20 cellular contexts compared by ENCODE assay signal in the genomic region with DNA sequence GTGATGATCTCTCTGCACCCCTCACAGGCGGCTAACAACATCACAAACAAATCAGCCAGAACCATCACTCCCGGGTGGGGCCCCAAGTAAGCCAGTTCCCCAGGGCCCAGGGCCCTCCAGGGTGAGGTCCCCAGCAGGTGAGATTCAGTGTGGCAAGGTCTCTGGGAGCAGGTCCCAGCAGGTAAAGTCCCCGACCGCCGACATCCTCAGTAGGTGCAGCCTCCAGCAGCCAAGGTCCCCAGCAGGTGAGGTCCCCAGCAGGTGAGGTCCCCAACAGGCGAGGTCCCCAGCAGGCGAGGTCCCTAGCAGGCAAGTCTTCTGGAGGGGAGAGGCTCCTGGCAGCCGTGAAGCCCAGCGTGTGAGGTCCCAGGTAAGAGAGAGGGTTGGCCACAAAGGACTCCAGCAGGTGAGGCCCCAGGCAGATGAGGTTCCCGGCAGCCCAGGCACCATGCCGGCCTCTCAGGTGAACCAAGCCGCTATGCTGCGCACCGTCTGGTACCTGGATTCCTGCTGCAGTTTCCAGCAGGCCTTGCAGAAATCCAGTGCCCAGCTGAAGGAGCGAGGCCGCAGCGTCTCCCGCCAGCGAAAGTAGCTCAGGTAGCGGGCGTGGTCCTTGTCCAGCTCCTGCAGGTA. TPM values are rescaled to one million over a fixed set of nuclear protein-coding genes. Genes with fewer than 3 reads are reported as not detected.
A peak's percentile ranks its signal among the peaks of the same experiment; 100 is the strongest.
DNase-seq lines count a peak whose midpoint lies in the region; TF ChIP-seq lines count a peak whose summit lies in the region.
"Had no signal": no experiment of that assay in that cellular context is flagged by ENCODE, and none has a peak within 500 bp of the region (broad histone marks: within the 10 kb centered on the region; RNA-seq: fewer than 3 reads in every experiment).

No MANE protein-coding gene starts in this region.

- no peak for TF ChIP-seq CTCF in HEK293 (tag by site-specific recombination; IDR thresholded peaks at IDR 0.05)

- H2AK5ac ChIP-seq in neuronal stem cell (ENCODE audit: low read depth, low read length) (peak overlapping the region; percentile 21), mesendoderm (ENCODE audit: low read length) (no peak overlapping the region)

- H2BK5ac ChIP-seq in neuronal stem cell (ENCODE audit: low read length) (no peak overlapping the region), mesendoderm (ENCODE audit: low read length) (no peak overlapping the region)

- H4K8ac ChIP-seq in neuronal stem cell (ENCODE audit: low read depth, low read length) (no peak overlapping the region), mesendoderm (ENCODE audit: low read depth, low read length) (no peak overlapping the region)

- CTCF ChIA-PET in HEK293 (lab: Yijun Ruan, JAX), result no interaction called here

- H3K79me2 ChIP-seq in mesendoderm (ENCODE audit: control insufficient read depth, insufficient read depth, low read length), result no peaks in the 10 kb centered on the region

- no peak overlapping the region for H4K91ac ChIP-seq in neuronal stem cell (ENCODE audit: low read depth, low read length, poor library complexity)

- no peak overlapping the region for H2AFZ ChIP-seq in neuronal stem cell (ENCODE audit: low read length)
- H2AFZ ChIP-seq: GM23248 had no signal

- H2BK15ac ChIP-seq in neuronal stem cell (ENCODE audit: low read length) (no peak overlapping the region), mesendoderm (replicated peaks; ENCODE audit: low read depth) (no peak overlapping the region)

- H3K23ac ChIP-seq in neuronal stem cell (ENCODE audit: low read depth, low read length, poor library complexity) (no peak overlapping the region), mesendoderm (ENCODE audit: low read length) (no peak overlapping the region)

- H3K79me1 ChIP-seq in neuronal stem cell (ENCODE audit: low read depth, low read length) (no peaks in the 10 kb centered on the region), mesendoderm (ENCODE audit: low read length) (no peaks in the 10 kb centered on the region)

- H3K9ac ChIP-seq in neuronal stem cell (ENCODE audit: low read depth, low read length, poor library complexity), result peak overlapping the region; percentile 12
- no peak overlapping the region for H3K9ac ChIP-seq in mesendoderm (ENCODE audit: low read length)
- H3K9ac ChIP-seq: GM23248 had no signal

- peaks cover 0 to under 1% (median 0%) of the 10 kb centered on the region in 3 experiments for H3K27me3 ChIP-seq in neuronal stem cell (ENCODE audit: control insufficient read depth in 3 of 3, insufficient read depth in 3 of 3, low read depth in 1 of 3, low read length in 3 of 3)
- H3K27me3 ChIP-seq in mesendoderm (ENCODE audit: insufficient read depth, low read length, poor library complexity), result no peaks in the 10 kb centered on the region

- no peak overlapping the region for H3K27ac ChIP-seq in HEK293 (ENCODE audit: extremely low read depth, low read depth, low read length)
- H3K27ac ChIP-seq in neuronal stem cell (replicated peaks; ENCODE audit: low read length), result no peak overlapping the region
- H3K27ac ChIP-seq in mesendoderm (ENCODE audit: low read depth, low read length), result no peak overlapping the region
- H3K27ac ChIP-seq: 22Rv1, A549, GM23248 had no signal

- no peak overlapping the region for H3K56ac ChIP-seq in mesendoderm (ENCODE audit: low read length)

- H3K4me1 ChIP-seq in HEK293 (ENCODE audit: control insufficient read depth, insufficient read depth, low read length) (no peaks in the 10 kb centered on the region), neuronal stem cell (ENCODE audit: control insufficient read depth in 2 of 2, insufficient read depth in 1 of 2, low read depth in 1 of 2, low read length in 2 of 2) (no peaks in the 10 kb centered on the region), mesendoderm (ENCODE audit: control insufficient read depth, low read depth, low read length) (no peaks in the 10 kb centered on the region)

- no peaks in the 10 kb centered on the region for H3K36me3 ChIP-seq in HEK293 (ENCODE audit: control insufficient read depth in 2 of 2, insufficient read depth in 1 of 2, low read length in 2 of 2)
- H3K36me3 ChIP-seq in neuronal stem cell (replicated peaks in 1 of 2; ENCODE audit: control insufficient read depth in 2 of 2, insufficient read depth in 2 of 2, low read length in 2 of 2), result no peaks in the 10 kb centered on the region
- no peaks in the 10 kb centered on the region for H3K36me3 ChIP-seq in mesendoderm (ENCODE audit: control insufficient read depth, insufficient read depth, low read length)

- POLR2A ChIA-PET in HEK293 (lab: Yijun Ruan, JAX), result no interaction called here

- H2BK120ac ChIP-seq in neuronal stem cell (ENCODE audit: low read depth, low read length), result no peak overlapping the region
- H2BK120ac ChIP-seq in mesendoderm (ENCODE audit: low read depth, low read length), result no peak overlapping the region

- H3K18ac ChIP-seq in neuronal stem cell (ENCODE audit: low read length) (no peak overlapping the region), mesendoderm (ENCODE audit: low read length) (no peak overlapping the region)

- WGBS in neuronal stem cell (ENCODE audit: extremely low coverage in 2 of 2, insufficient read length in 2 of 2, insufficient replicate concordance in 1 of 2), 2 donors, result no CpG with 5 or more reads among the region's 21 CpGs
- WGBS in mesendoderm (ENCODE audit: extremely low coverage, insufficient coverage, low lambda C conversion rate), result no CpG with 5 or more reads among the region's 21 CpGs

- no peak overlapping the region for H4K5ac ChIP-seq in mesendoderm (ENCODE audit: low read length)

- DNase-seq in 8988T (peak; percentile 8), neuronal stem cell (ENCODE audit: low spot score) (no peak), NCI-H146 (lab: John Stamatoyannopoulos, UW) (no peak), mesendoderm (no peak), ecto neural progenitor cell (ENCODE audit: low spot score) (no peak)
- DNase-seq: C1 segment of cervical spinal cord; Calu3; CD4-positive, alpha-beta memory T cell; COR-L47; DMS53; DMS79 treated with DMSO at 0.1 percent for 48 hours; GF-D8; GM23248; H9; HFFc6 had no signal

- H2BK12ac ChIP-seq in neuronal stem cell (ENCODE audit: low read length), result no peak overlapping the region

- no peak overlapping the region for H3K4me2 ChIP-seq in neuronal stem cell (ENCODE audit: insufficient read depth, low read length, poor library complexity, severe bottlenecking)
- H3K4me2 ChIP-seq in mesendoderm (ENCODE audit: low read length), result no peak overlapping the region
- H3K4me2 ChIP-seq: A549 had no signal

- H3K4ac ChIP-seq in neuronal stem cell (ENCODE audit: low read length) (no peak overlapping the region), mesendoderm (ENCODE audit: low read depth, low read length) (no peak overlapping the region)

- no peaks in the 10 kb centered on the region for H3K9me3 ChIP-seq in HEK293 (ENCODE audit: control insufficient read depth, insufficient read depth, low read depth, low read length)
- H3K9me3 ChIP-seq in neuronal stem cell (replicated peaks in 1 of 2; ENCODE audit: control insufficient read depth in 2 of 2, insufficient read depth in 1 of 2, low read depth in 1 of 2, low read length in 2 of 2), result no peaks in the 10 kb centered on the region
- H3K9me3 ChIP-seq: A549 had no signal

- no peak overlapping the region for H3K14ac ChIP-seq in neuronal stem cell (ENCODE audit: low read length)

- H3K4me3 ChIP-seq in HEK293 (ENCODE audit: low read depth, low read length), result no peak overlapping the region
- no peak overlapping the region for H3K4me3 ChIP-seq in neuronal stem cell (ENCODE audit: low read length in 2 of 2)
- H3K4me3 ChIP-seq in mesendoderm (ENCODE audit: low read length), result no peak overlapping the region
- H3K4me3 ChIP-seq: A549, GM23248 had no signal

TF ChIP-seq in HEK293, 187 proteins besides CTCF, POLR2A, EP300 and RAD21:
- TF ChIP-seq ZIC2 (tag by site-specific recombination; IDR thresholded peaks at IDR 0.05) (peak; percentile 83), ZNF157 (tag by site-specific recombination; IDR thresholded peaks at IDR 0.05) (no peak), GLIS1 (tag by site-specific recombination; IDR thresholded peaks at IDR 0.05) (peak; percentile 65)

RNA-seq across cellular contexts. Expression of gene FUT6, which starts 3.9 kb away (rescaled TPM):
- 0.11 TPM for polyA plus RNA-seq in neuronal stem cell (2013, experiment 1 of 2)
- polyA plus RNA-seq in neuronal stem cell (2013, experiment 2 of 2), result 0.06 TPM
- not detected for polyA plus RNA-seq in mesendoderm (2013, experiment 1 of 2)
- not detected for polyA plus RNA-seq in mesendoderm (2013, experiment 2 of 2)
- polyA plus RNA-seq: A549; BJ; CD4-positive, alpha-beta memory T cell; GM23248; H1 had no signal

RNA-seq across cellular contexts. Expression of gene FUT3, which starts 7.8 kb away (rescaled TPM):
- 1.4 TPM for polyA plus RNA-seq in neuronal stem cell (2013, experiment 1 of 2)
- 1.3 TPM for polyA plus RNA-seq in neuronal stem cell (2013, experiment 2 of 2)
- 0.08 TPM for polyA plus RNA-seq in mesendoderm (2013, experiment 1 of 2)
- 0.07 TPM for polyA plus RNA-seq in mesendoderm (2013, experiment 2 of 2)
- polyA plus RNA-seq: BJ; CD4-positive, alpha-beta memory T cell; GM23248 had no signal

RNA-seq across cellular contexts. Expression of gene FUT5, which starts 26.9 kb away (rescaled TPM):
- 0.38 TPM for polyA plus RNA-seq in neuronal stem cell (2013, experiment 1 of 2)
- 0.39 TPM for polyA plus RNA-seq in neuronal stem cell (2013, experiment 2 of 2)
- not detected for polyA plus RNA-seq in mesendoderm (2013, experiment 1 of 2)
- not detected for polyA plus RNA-seq in mesendoderm (2013, experiment 2 of 2)
- polyA plus RNA-seq: BJ; CD4-positive, alpha-beta memory T cell; GM23248; H1 had no signal

RNA-seq across cellular contexts. Expression of gene NRTN, which starts 38.5 kb away (rescaled TPM):
- 8.2 TPM for polyA plus RNA-seq in neuronal stem cell (2013, experiment 1 of 2)
- polyA plus RNA-seq in neuronal stem cell (2013, experiment 2 of 2), result 7.9 TPM
- polyA plus RNA-seq in mesendoderm (2013, experiment 1 of 2), result 4.4 TPM
- polyA plus RNA-seq in mesendoderm (2013, experiment 2 of 2), result 3.9 TPM
- polyA plus RNA-seq: GM23248 had no signal

RNA-seq across cellular contexts. Expression of gene DUS3L, which starts 52.4 kb away (rescaled TPM):
- 11.6 TPM for polyA plus RNA-seq in neuronal stem cell (2013, experiment 1 of 2)
- 10.8 TPM for polyA plus RNA-seq in neuronal stem cell (2013, experiment 2 of 2)
- 36.7 TPM for polyA plus RNA-seq in mesendoderm (2013, experiment 1 of 2)
- 35.7 TPM for polyA plus RNA-seq in mesendoderm (2013, experiment 2 of 2)
